In genomic region chr3:13624671-13625125, GRCh38 we compare ENCODE assay signal across 18 cellular contexts.
"Had no signal": no experiment of that assay in that cellular context is flagged by ENCODE, and none has a peak within 500 bp of the region (broad histone marks: within the 10 kb centered on the region; RNA-seq: fewer than 3 reads in every experiment).

No MANE protein-coding gene starts in this region.

- H3K4me3 Mint-ChIP-seq: dendritic cell treated with granulocyte-macrophage colony-stimulating factor and Interleukin-4, amounts not matched to agents 40 ng/mL and 50 ng/mL, for 4 days; effector memory CD8-positive, alpha-beta T cell; nephron had no signal

- H3K27me3 ChIP-seq: esophagus squamous epithelium, hepatocyte, stomach, transverse colon had no signal

- H3K27ac Mint-ChIP-seq: dendritic cell treated with granulocyte-macrophage colony-stimulating factor and Interleukin-4, amounts not matched to agents 40 ng/mL and 50 ng/mL, for 4 days; nephron had no signal

- ATAC-seq: effector memory CD8-positive, alpha-beta T cell; left lobe of liver; mucosa of descending colon; sciatic nerve had no signal

- H3K4me3 ChIP-seq: esophagus squamous epithelium, hepatocyte, mucosa of descending colon, skin epidermis, stomach, thoracic aorta, transverse colon had no signal

- H3K4me1 ChIP-seq: transverse colon had no signal

- DNase-seq: effector memory CD8-positive, alpha-beta T cell; esophagus squamous epithelium; foreskin fibroblast; head of caudate nucleus; kidney glomerular epithelial cell; mucosa of descending colon; stimulated activated CD4-positive, alpha-beta T cell treated with anti-CD3 and anti-CD28 coated beads, Interleukin-12 subunit alpha, Interleukin-12 subunit beta, amount 100 ng/mL, for 4 hours; stimulated activated naive CD4-positive, alpha-beta T cell; stomach; substantia nigra; transverse colon had no signal

- H3K27ac ChIP-seq: esophagus squamous epithelium, hepatocyte, skin epidermis, stomach, thoracic aorta, transverse colon had no signal

- H3K9me3 ChIP-seq: esophagus squamous epithelium, mucosa of descending colon, stomach, thoracic aorta, transverse colon had no signal

- H3K4me1 Mint-ChIP-seq: nephron had no signal

- H3K9me3 Mint-ChIP-seq: dendritic cell treated with granulocyte-macrophage colony-stimulating factor and Interleukin-4, amounts not matched to agents 40 ng/mL and 50 ng/mL, for 4 days; nephron had no signal

- H3K27me3 Mint-ChIP-seq: dendritic cell treated with granulocyte-macrophage colony-stimulating factor and Interleukin-4, amounts not matched to agents 40 ng/mL and 50 ng/mL, for 4 days had no signal

- H3K36me3 ChIP-seq: thoracic aorta, transverse colon had no signal
